In genomic region chr19:16571283-16571682, GRCh38 we compare ENCODE assay signal across 8 cellular contexts. TPM values are rescaled to one million over a fixed set of nuclear protein-coding genes. Genes with fewer than 3 reads are reported as not detected.
DNase-seq lines count a peak whose midpoint lies in the region; ATAC-seq and TF ChIP-seq lines count a peak whose summit lies in the region.

No MANE protein-coding gene starts in this region.

- H3K27me3 Mint-ChIP-seq in T-cell, result no peaks in the 10 kb centered on the region

- no peak for ATAC-seq in T-cell (replicated peaks in 1 of 4)

- H3K27me3 ChIP-seq in A673 (replicated peaks; ENCODE audit: insufficient read depth, low read depth, low read length, poor library complexity), result no peaks in the 10 kb centered on the region
- no peaks in the 10 kb centered on the region for H3K27me3 ChIP-seq in sigmoid colon

- POLR2A ChIA-PET in A673 (lab: Charles Lee; ENCODE audit: low non-redundant PET) (no interaction called here), T-cell (lab: Charles Lee) (interaction anchor here in 1 of 2 donors (0.6 kb wide), 1 partner anchor 28 kb away, joined by 3 read pairs; no protein-coding TSS in a partner anchor)

- no TSS peak for BruUV-seq in A673 (replicated peaks; lab: Mats Ljungman, UMichigan)

- peaks cover 46% of the 10 kb centered on the region for H3K36me3 ChIP-seq in A673 (ENCODE audit: insufficient read depth, low read length, poor library complexity, severe bottlenecking)
- peaks cover 0 to 35% (median 22%) of the 10 kb centered on the region in 4 donors for H3K36me3 ChIP-seq in sigmoid colon

- WGBS in sigmoid colon, 2 donors, result 15 to 19% methylated on average over 6 of the region's 6 CpGs

- no peak for TF ChIP-seq POLR2A in sigmoid colon (IDR thresholded peaks at IDR 0.05)

- H3K4me3 ChIP-seq in A673 (ENCODE audit: low read depth, low read length, poor library complexity, severe bottlenecking) (peak overlapping the region; percentile 86), GM12865 (ENCODE audit: low read depth, low read length) (peak overlapping the region; percentile 79), sigmoid colon (peak overlapping the region; percentile 60 to 97 (median 81))

- TF ChIP-seq EP300 in sigmoid colon (IDR thresholded peaks at IDR 0.05), result no peak

- H3K4me1 ChIP-seq in A673 (ENCODE audit: insufficient read depth, low read length, poor library complexity, severe bottlenecking) (peaks cover 10% of the 10 kb centered on the region), sigmoid colon (peaks cover 0 to 44% (median 37%) of the 10 kb centered on the region in 4 donors)

- CTCF ChIA-PET in A673 (lab: Charles Lee), result no interaction called here
- CTCF ChIA-PET in T-cell (lab: Charles Lee), result no interaction called here

- H3K27ac Mint-ChIP-seq in T-cell, result peak overlapping the region; percentile 46 to 52

- H3K4me1 Mint-ChIP-seq in T-cell, result peaks cover 62 to 75% (median 68%) of the 10 kb centered on the region in 3 donors

- H3K9me3 ChIP-seq in A673 (ENCODE audit: low read depth, low read length, poor library complexity, severe bottlenecking) (no peaks in the 10 kb centered on the region), sigmoid colon (no peaks in the 10 kb centered on the region)

- peaks cover 20% of the 10 kb centered on the region for H3K36me3 Mint-ChIP-seq in T-cell

- peak overlapping the region; percentile 77 to 90 (median 80) for H3K4me3 Mint-ChIP-seq in T-cell

- TF ChIP-seq CTCF in A673 (conservative IDR thresholded peaks at IDR 0.05; ENCODE audit: low read depth, low read length), result no peak
- no peak for TF ChIP-seq CTCF in GM12865 (IDR thresholded peaks at IDR 0.05; ENCODE audit: insufficient read depth, low read depth, low read length, missing control alignments)
- no peak for TF ChIP-seq CTCF in sigmoid colon (IDR thresholded peaks at IDR 0.05)

- no peaks in the 10 kb centered on the region for H3K9me3 Mint-ChIP-seq in T-cell

- H3K27ac ChIP-seq in A673 (ENCODE audit: low read depth, low read length, poor library complexity, severe bottlenecking), result peak overlapping the region; percentile 68
- H3K27ac ChIP-seq in sigmoid colon, result peak overlapping the region; percentile 74 to 92 (median 82)

- intact Hi-C loops in A673 (cut with micrococcal nuclease; ENCODE audit: unreplicated experiment), result loop anchor here (5.0 kb wide), 1 partner anchor 56 kb away; the partner anchor contains the start of gene MED26
- intact Hi-C loops in sigmoid colon (cut with DNase I), result loop anchor here (2.0 to 5.0 kb wide), 3 partner anchors 28 to 91 kb away; partner anchors contain the start of genes CHERP, SMIM7 and TMEM38A
- intact Hi-C loops in head of caudate nucleus (cut with DNase I), result no loop called here

- DNase-seq in A673 (ENCODE audit: low spot score) (peak; percentile 45), GM12865 (ENCODE audit: low read depth) (no peak), T-cell (no peak), fibroblast of peridontal ligament (ENCODE audit: extremely low read depth) (peak; percentile 47), sigmoid colon (no peak), NCI-H1105 treated with DMSO at 0.1 percent for 48 hours (lab: John Stamatoyannopoulos, UW) (no peak), head of caudate nucleus (no peak)
- DNase-seq in central memory CD4-positive, alpha-beta T cell, result no peak

RNA-seq across cellular contexts. Expression of gene SLC35E1, which starts 0.9 kb away (rescaled TPM):
- 36.3 and 37.9 TPM in 2 replicates for total RNA-seq in A673 (2021)
- 10 to 100 TPM; 32.7 to 67.5 (median 36.9) TPM for total RNA-seq in T-cell
- 10 to 100 TPM; 20.3 to 27.4 (median 23.1) TPM for total RNA-seq in sigmoid colon
- 10 to 100 TPM in 2 of 3 donors, 1 to 10 TPM in 1; 9.7 to 26.6 (median 10.8) TPM for polyA plus RNA-seq in sigmoid colon

RNA-seq across cellular contexts. Expression of gene CHERP, which starts 29.0 kb away (rescaled TPM):
- 86.4 and 98.4 TPM in 2 replicates for total RNA-seq in A673 (2021)
- 10 to 100 TPM; 52.6 to 76.7 (median 70.3) TPM for total RNA-seq in T-cell
- total RNA-seq in sigmoid colon, result 1 to 10 TPM; 5.6 to 8.6 (median 6.6) TPM
- polyA plus RNA-seq in sigmoid colon, result 10 to 100 TPM in 2 of 3 donors, 1 to 10 TPM in 1; 9.5 to 32.7 (median 14.4) TPM

RNA-seq across cellular contexts. Expression of gene MED26, which starts 56.7 kb away (rescaled TPM):
- total RNA-seq in A673 (2021), result 13.4 and 15.6 TPM in 2 replicates
- 10 to 100 TPM; 14.7 to 42.0 (median 21.1) TPM for total RNA-seq in T-cell
- 1 to 10 TPM; 5.3 to 6.5 (median 5.9) TPM for total RNA-seq in sigmoid colon
- polyA plus RNA-seq in sigmoid colon, result 1 to 10 TPM; 3.0 to 7.9 (median 4.6) TPM

Comparison
In these comparisons a context has a peak if more than half of its experiments do, and no peak if none do; other contexts are left out.
1. DNase-seq: peak in A673 (single experiment) and fibroblast of peridontal ligament (single experiment); none in GM12865 (single experiment), T-cell (0 of 34), sigmoid colon (single experiment), NCI-H1105 treated with DMSO at 0.1 percent for 48 hours (single experiment), head of caudate nucleus (0 of 42) and central memory CD4-positive, alpha-beta T cell (single experiment).
2. Peak in every context shown above with its lines, with median percentiles within 50 percentile points of each other: H3K4me3 ChIP-seq.